In the genomic region with DNA sequence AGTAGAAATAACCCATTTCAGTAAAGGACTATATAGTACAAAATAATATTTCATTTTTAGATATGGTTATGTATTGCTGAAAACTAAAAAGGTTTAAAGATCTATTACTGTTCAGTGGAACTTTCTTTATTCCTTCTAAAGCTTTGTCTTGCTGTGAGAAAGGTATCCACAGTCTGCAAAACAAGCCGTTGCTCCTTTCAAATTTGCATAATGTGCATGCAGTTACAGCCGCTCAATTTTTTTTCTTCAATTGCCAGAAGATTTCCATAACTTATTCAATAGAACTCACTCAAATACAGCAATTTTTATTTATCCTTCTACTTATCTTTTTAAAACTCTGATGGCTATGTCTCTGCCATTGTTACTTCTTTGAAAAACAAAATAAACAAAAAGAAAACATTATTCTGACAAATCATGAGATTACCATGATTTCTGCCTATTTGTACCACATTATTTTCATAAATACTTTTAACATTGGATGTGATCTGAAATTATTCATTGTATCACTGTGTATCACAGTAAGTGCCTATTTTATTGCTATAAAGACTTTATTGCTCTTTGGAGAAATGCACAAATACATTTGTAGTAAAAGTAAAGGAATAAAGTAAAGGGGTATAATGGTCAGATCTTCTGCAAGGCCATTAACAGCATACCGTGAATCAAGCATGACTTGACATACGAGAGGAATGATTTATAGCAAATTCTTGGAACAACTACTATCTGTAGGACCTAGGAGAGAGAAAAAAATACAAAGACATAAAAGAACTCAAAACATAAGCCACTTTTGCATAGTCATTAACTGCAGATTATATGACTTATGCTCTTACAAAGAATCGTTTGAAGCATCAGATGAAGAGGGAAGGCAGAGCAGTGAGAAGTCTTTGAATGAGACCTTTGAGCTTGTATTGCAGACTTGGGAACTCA, we compare ENCODE assay signal across 1 cellular context.
TF ChIP-seq lines count a peak whose summit lies in the region.

No MANE protein-coding gene starts in this region.

TF ChIP-seq in K562, 482 proteins besides CTCF, POLR2A, EP300 and RAD21 (continued from another document and continues in another):
- TF ChIP-seq, protein P1, sequence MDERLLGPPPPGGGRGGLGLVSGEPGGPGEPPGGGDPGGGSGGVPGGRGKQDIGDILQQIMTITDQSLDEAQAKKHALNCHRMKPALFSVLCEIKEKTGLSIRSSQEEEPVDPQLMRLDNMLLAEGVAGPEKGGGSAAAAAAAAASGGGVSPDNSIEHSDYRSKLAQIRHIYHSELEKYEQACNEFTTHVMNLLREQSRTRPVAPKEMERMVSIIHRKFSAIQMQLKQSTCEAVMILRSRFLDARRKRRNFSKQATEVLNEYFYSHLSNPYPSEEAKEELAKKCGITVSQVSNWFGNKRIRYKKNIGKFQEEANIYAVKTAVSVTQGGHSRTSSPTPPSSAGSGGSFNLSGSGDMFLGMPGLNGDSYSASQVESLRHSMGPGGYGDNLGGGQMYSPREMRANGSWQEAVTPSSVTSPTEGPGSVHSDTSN (CRISPR knock-in tag; IDR thresholded peaks at IDR 0.05; ENCODE audit: low read depth), result no peak; the same call in 1 of the 2 replicates
- TF ChIP-seq, protein P1 (tag; conservative IDR thresholded peaks at IDR 0.05; ENCODE audit: low read depth), result peak; percentile 99
- TF ChIP-seq GABPA (tag; conservative IDR thresholded peaks at IDR 0.05; ENCODE audit: low read depth) (0 out of 2 replicates have a peak, but pooled peaks have one; percentile 5), ZNF583 (CRISPR knock-in tag; IDR thresholded peaks at IDR 0.05) (no peak), L3MBTL2 (IDR thresholded peaks at IDR 0.05) (no peak), POLR2G (IDR thresholded peaks at IDR 0.05; ENCODE audit: low read depth, low read length) (no peak), RB1 (IDR thresholded peaks at IDR 0.05; ENCODE audit: low read depth) (no peak), RBM39 (optimal IDR thresholded peaks at IDR 0.05; ENCODE audit: low read depth, low read length) (no peak), NEUROD1 (IDR thresholded peaks at IDR 0.05; ENCODE audit: borderline replicate concordance, low read depth, low read length, partially characterized antibody) (no peak), ZNF79 (CRISPR knock-in tag; IDR thresholded peaks at IDR 0.05; ENCODE audit: low read depth) (no peak), ZNF717 (CRISPR knock-in tag; IDR thresholded peaks at IDR 0.05) (no peak), ZNF551 (CRISPR knock-in tag; IDR thresholded peaks at IDR 0.05) (no peak), KLF10 (CRISPR knock-in tag; IDR thresholded peaks at IDR 0.05) (no peak), NFYB (IDR thresholded peaks at IDR 0.05; ENCODE audit: extremely low read depth, insufficient read length) (no peak), ETV5 (CRISPR knock-in tag; IDR thresholded peaks at IDR 0.05; ENCODE audit: low read depth) (no peak), PKNOX1 (IDR thresholded peaks at IDR 0.05) (peak; percentile 98), HMBOX1 (IDR thresholded peaks at IDR 0.05) (no peak), NONO (IDR thresholded peaks at IDR 0.05; ENCODE audit: low read depth in 2 of 2, low read length in 1 of 2) (no peak), C11orf30 (IDR thresholded peaks at IDR 0.05; ENCODE audit: low read depth) (peak; percentile 96), SPI1 (IDR thresholded peaks at IDR 0.05; ENCODE audit: borderline replicate concordance, low read depth, low read length) (no peak), SP2 (IDR thresholded peaks at IDR 0.05; ENCODE audit: extremely low read depth, low read depth, low read length, poor library complexity, severe bottlenecking) (no peak), E2F5 (CRISPR knock-in tag; IDR thresholded peaks at IDR 0.05) (no peak), KAT8 (IDR thresholded peaks at IDR 0.05; ENCODE audit: low read depth) (no peak), MXI1 (IDR thresholded peaks at IDR 0.05; ENCODE audit: low read depth, low read length) (no peak), NR2F6 (CRISPR knock-in tag; IDR thresholded peaks at IDR 0.05) (no peak), ZBTB33 (CRISPR knock-in tag; IDR thresholded peaks at IDR 0.05) (0 out of 2 replicates have a peak, but pooled peaks have one; percentile 10), U2AF2 (optimal IDR thresholded peaks at IDR 0.05; ENCODE audit: low read depth, low read length) (no peak), FOS (IDR thresholded peaks at IDR 0.05; ENCODE audit: extremely low read depth, insufficient read length) (no peak), SRSF1 (IDR thresholded peaks at IDR 0.05; ENCODE audit: low read depth, low read length) (no peak), ZBED1 (IDR thresholded peaks at IDR 0.05) (no peak), ZNF780A (CRISPR knock-in tag; IDR thresholded peaks at IDR 0.05) (no peak), SMAD3 (CRISPR knock-in tag; conservative IDR thresholded peaks at IDR 0.05) (no peak), SREBF2 (CRISPR knock-in tag; IDR thresholded peaks at IDR 0.05) (no peak), CC2D1A (IDR thresholded peaks at IDR 0.05) (peak; percentile 90), ZNF75A (CRISPR knock-in tag; IDR thresholded peaks at IDR 0.05) (0 out of 2 replicates have a peak, but pooled peaks have one; percentile 40), SMARCE1 (IDR thresholded peaks at IDR 0.05) (peak; percentile 93), ZNF124 (CRISPR knock-in tag; IDR thresholded peaks at IDR 0.05) (no peak), ZBTB43 (CRISPR knock-in tag; IDR thresholded peaks at IDR 0.05) (no peak), ERF (CRISPR knock-in tag; IDR thresholded peaks at IDR 0.05) (no peak), SMARCA4 (IDR thresholded peaks at IDR 0.05) (peak; percentile 98), CBX8 (IDR thresholded peaks at IDR 0.05; ENCODE audit: borderline replicate concordance, extremely low read depth, low read depth, low read length, poor library complexity, severe bottlenecking) (no peak), IFI16 (CRISPR knock-in tag; IDR thresholded peaks at IDR 0.05) (no peak)
- TF ChIP-seq, protein P2, sequence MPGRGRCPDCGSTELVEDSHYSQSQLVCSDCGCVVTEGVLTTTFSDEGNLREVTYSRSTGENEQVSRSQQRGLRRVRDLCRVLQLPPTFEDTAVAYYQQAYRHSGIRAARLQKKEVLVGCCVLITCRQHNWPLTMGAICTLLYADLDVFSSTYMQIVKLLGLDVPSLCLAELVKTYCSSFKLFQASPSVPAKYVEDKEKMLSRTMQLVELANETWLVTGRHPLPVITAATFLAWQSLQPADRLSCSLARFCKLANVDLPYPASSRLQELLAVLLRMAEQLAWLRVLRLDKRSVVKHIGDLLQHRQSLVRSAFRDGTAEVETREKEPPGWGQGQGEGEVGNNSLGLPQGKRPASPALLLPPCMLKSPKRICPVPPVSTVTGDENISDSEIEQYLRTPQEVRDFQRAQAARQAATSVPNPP (IDR thresholded peaks at IDR 0.05; ENCODE audit: borderline replicate concordance, insufficient read depth, insufficient read length), result no peak
- TF ChIP-seq, protein P3, sequence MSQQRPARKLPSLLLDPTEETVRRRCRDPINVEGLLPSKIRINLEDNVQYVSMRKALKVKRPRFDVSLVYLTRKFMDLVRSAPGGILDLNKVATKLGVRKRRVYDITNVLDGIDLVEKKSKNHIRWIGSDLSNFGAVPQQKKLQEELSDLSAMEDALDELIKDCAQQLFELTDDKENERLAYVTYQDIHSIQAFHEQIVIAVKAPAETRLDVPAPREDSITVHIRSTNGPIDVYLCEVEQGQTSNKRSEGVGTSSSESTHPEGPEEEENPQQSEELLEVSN (IDR thresholded peaks at IDR 0.05; ENCODE audit: borderline replicate concordance in 1 of 2, extremely low read depth in 1 of 2, insufficient read depth in 1 of 2, insufficient read length in 1 of 2, low read depth in 1 of 2, low read length in 1 of 2, poor library complexity in 1 of 2, severe bottlenecking in 1 of 2), result no peak
- TF ChIP-seq, protein P4, sequence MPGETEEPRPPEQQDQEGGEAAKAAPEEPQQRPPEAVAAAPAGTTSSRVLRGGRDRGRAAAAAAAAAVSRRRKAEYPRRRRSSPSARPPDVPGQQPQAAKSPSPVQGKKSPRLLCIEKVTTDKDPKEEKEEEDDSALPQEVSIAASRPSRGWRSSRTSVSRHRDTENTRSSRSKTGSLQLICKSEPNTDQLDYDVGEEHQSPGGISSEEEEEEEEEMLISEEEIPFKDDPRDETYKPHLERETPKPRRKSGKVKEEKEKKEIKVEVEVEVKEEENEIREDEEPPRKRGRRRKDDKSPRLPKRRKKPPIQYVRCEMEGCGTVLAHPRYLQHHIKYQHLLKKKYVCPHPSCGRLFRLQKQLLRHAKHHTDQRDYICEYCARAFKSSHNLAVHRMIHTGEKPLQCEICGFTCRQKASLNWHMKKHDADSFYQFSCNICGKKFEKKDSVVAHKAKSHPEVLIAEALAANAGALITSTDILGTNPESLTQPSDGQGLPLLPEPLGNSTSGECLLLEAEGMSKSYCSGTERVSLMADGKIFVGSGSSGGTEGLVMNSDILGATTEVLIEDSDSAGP (CRISPR knock-in tag; IDR thresholded peaks at IDR 0.05), result no peak
- TF ChIP-seq, protein P5, sequence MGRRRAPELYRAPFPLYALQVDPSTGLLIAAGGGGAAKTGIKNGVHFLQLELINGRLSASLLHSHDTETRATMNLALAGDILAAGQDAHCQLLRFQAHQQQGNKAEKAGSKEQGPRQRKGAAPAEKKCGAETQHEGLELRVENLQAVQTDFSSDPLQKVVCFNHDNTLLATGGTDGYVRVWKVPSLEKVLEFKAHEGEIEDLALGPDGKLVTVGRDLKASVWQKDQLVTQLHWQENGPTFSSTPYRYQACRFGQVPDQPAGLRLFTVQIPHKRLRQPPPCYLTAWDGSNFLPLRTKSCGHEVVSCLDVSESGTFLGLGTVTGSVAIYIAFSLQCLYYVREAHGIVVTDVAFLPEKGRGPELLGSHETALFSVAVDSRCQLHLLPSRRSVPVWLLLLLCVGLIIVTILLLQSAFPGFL (CRISPR knock-in tag; IDR thresholded peaks at IDR 0.05), result no peak
